ENCODE assay signal across 8 cellular contexts in genomic region chr2:102736174-102736606, GRCh38. TPM values are rescaled to one million over a fixed set of nuclear protein-coding genes. Genes with fewer than 3 reads are reported as not detected.
DNase-seq lines count a peak whose midpoint lies in the region; ATAC-seq and TF ChIP-seq lines count a peak whose summit lies in the region.

No MANE protein-coding gene starts in this region.

- H3K27ac Mint-ChIP-seq in Calu3 (ENCODE audit: unreplicated experiment) (peak overlapping the region; percentile 75), brain (peak overlapping the region; percentile 87 to 97 (median 93))
- H3K27ac Mint-ChIP-seq in stimulated activated memory B cell treated with anti-CD40 and anti-IgM and Interleukin-4, amounts not matched to agents 10 μg/mL and 1 μg/mL and 100 μg/mL, for 72 hours = peak overlapping the region; percentile 95

- peak; percentile 52 for ATAC-seq in GM19351 (IDR thresholded peaks at IDR 0.05; ENCODE audit: unreplicated experiment)
- peak; percentile 43 for ATAC-seq in HG03342 (IDR thresholded peaks at IDR 0.05; ENCODE audit: unreplicated experiment)
- ATAC-seq in stimulated activated memory B cell treated with anti-CD40 and anti-IgM and Interleukin-4, amounts not matched to agents 10 μg/mL and 1 μg/mL and 100 μg/mL, for 72 hours = peak; percentile 74

- intact Hi-C loops in Calu3 (cut with micrococcal nuclease; ENCODE audit: unreplicated experiment) = no loop called here

- CTCF ChIA-PET in Calu3 (lab: Charles Lee) = interaction anchor here (0.9 to 1.6 kb wide), 3 partner anchors 15 to 70 kb away, joined by 3 to 11 read pairs (median 3); no protein-coding TSS in a partner anchor

- peak; percentile 27 for DNase-seq in Calu3
- peak; percentile 43 for DNase-seq in NCI-H82 treated with DMSO at 0.1 percent for 48 hours (lab: John Stamatoyannopoulos, UW; ENCODE audit: unreplicated experiment)
- DNase-seq in iPS-NIHi11 (ENCODE audit: low spot score) = peak; percentile 48
- DNase-seq in midbrain (lab: John Stamatoyannopoulos, UW) = no peak

- H3K36me3 Mint-ChIP-seq in Calu3 (ENCODE audit: insufficient read depth, unreplicated experiment) (peaks cover 19% of the 10 kb centered on the region), brain (peaks cover 8% of the 10 kb centered on the region)
- H3K36me3 Mint-ChIP-seq in stimulated activated memory B cell treated with anti-CD40 and anti-IgM and Interleukin-4, amounts not matched to agents 10 μg/mL and 1 μg/mL and 100 μg/mL, for 72 hours = peaks cover 7% of the 10 kb centered on the region

- TF ChIP-seq CTCF in Calu3 (IDR thresholded peaks at IDR 0.05; ENCODE audit: unreplicated experiment) (no peak), brain (conservative IDR thresholded peaks at IDR 0.05) (no peak)

- H3K4me1 Mint-ChIP-seq in Calu3 (ENCODE audit: low read depth, unreplicated experiment) (peaks cover 9% of the 10 kb centered on the region), brain (peaks cover 46% of the 10 kb centered on the region)
- peaks cover 33% of the 10 kb centered on the region for H3K4me1 Mint-ChIP-seq in stimulated activated memory B cell treated with anti-CD40 and anti-IgM and Interleukin-4, amounts not matched to agents 10 μg/mL and 1 μg/mL and 100 μg/mL, for 72 hours

- H3K27me3 Mint-ChIP-seq in Calu3 (ENCODE audit: unreplicated experiment) (no peaks in the 10 kb centered on the region), brain (peaks cover 10% of the 10 kb centered on the region)
- H3K27me3 Mint-ChIP-seq in stimulated activated memory B cell treated with anti-CD40 and anti-IgM and Interleukin-4, amounts not matched to agents 10 μg/mL and 1 μg/mL and 100 μg/mL, for 72 hours = no peaks in the 10 kb centered on the region

- H3K9me3 Mint-ChIP-seq in Calu3 (ENCODE audit: low read depth, unreplicated experiment) (no peaks in the 10 kb centered on the region), brain (peaks cover 0 to 4% (median 0%) of the 10 kb centered on the region in 5 experiments)
- no peaks in the 10 kb centered on the region for H3K9me3 Mint-ChIP-seq in stimulated activated memory B cell treated with anti-CD40 and anti-IgM and Interleukin-4, amounts not matched to agents 10 μg/mL and 1 μg/mL and 100 μg/mL, for 72 hours

- TSS peak; percentile 23 for BruUV-seq in Calu3 (replicated peaks; lab: Mats Ljungman, UMichigan)

- H3K4me3 Mint-ChIP-seq in Calu3 (ENCODE audit: low read depth, unreplicated experiment) (peak overlapping the region; percentile 99), brain (peak overlapping the region; percentile 97 to 100 (median 99))
- peak overlapping the region; percentile 98 for H3K4me3 Mint-ChIP-seq in stimulated activated memory B cell treated with anti-CD40 and anti-IgM and Interleukin-4, amounts not matched to agents 10 μg/mL and 1 μg/mL and 100 μg/mL, for 72 hours

RNA-seq across cellular contexts. Expression of gene TMEM182, which starts 25.6 kb away (rescaled TPM):
- total RNA-seq in Calu3 (2022) = 12.1 and 12.9 TPM in 2 replicates
- 3.1 TPM for polyA plus RNA-seq in brain (ENCODE audit: insufficient read depth, low read depth, low replicate concordance)
